Comparison of ENCODE assay signal across 8 cellular contexts in the genomic region with DNA sequence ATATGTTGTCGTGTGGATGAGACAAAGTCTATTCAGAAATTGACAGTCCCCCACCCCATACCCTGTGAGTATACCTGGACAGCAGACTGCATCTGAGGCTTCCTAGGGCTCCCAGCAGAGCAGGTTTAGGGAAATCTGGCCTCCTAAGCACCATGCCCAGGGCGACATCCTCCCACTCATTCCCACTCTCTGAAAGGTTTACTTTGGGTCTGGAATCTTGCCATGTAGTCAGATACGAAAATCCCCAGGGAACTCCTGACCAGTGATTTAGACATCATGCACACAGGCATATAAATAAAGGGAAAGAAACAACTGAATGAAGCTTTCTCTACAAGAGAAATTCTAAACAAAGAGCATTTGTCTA. TPM values are rescaled to one million over a fixed set of nuclear protein-coding genes. Genes with fewer than 3 reads are reported as not detected.
DNase-seq lines count a peak whose midpoint lies in the region; TF ChIP-seq lines count a peak whose summit lies in the region.

No MANE protein-coding gene starts in this region.

- H3K27ac ChIP-seq in esophagus muscularis mucosa (replicated peaks in 1 of 4) (no peak overlapping the region), neuronal stem cell (replicated peaks; ENCODE audit: low read length) (no peak overlapping the region)
- no peak overlapping the region for H3K27ac ChIP-seq in effector memory CD4-positive, alpha-beta T cell (ENCODE audit: insufficient read depth, low read length, poor library complexity, severe bottlenecking)

- H3K79me1 ChIP-seq in neuronal stem cell (ENCODE audit: low read depth, low read length) = no peaks in the 10 kb centered on the region

- H3K18ac ChIP-seq in neuronal stem cell (ENCODE audit: low read length) = no peak overlapping the region

- H3K23ac ChIP-seq in neuronal stem cell (ENCODE audit: low read depth, low read length, poor library complexity) = no peak overlapping the region

- H3K4me3 ChIP-seq in esophagus muscularis mucosa (peak overlapping the region; percentile 51 to 64 (median 54)), neuronal stem cell (ENCODE audit: low read length in 2 of 2) (peak overlapping the region in 1 of 2 donors; percentile 45)
- H3K4me3 ChIP-seq in effector memory CD4-positive, alpha-beta T cell (ENCODE audit: insufficient read depth, low read depth, low read length, poor library complexity, severe bottlenecking) = no peak overlapping the region

- no peak overlapping the region for H3K14ac ChIP-seq in neuronal stem cell (ENCODE audit: low read length)

- H4K8ac ChIP-seq in neuronal stem cell (ENCODE audit: low read depth, low read length) = no peak overlapping the region

- no peak overlapping the region for H2BK5ac ChIP-seq in neuronal stem cell (ENCODE audit: low read length)

- peak overlapping the region; percentile 93 for H2AFZ ChIP-seq in neuronal stem cell (ENCODE audit: low read length)

- H3K9ac ChIP-seq in neuronal stem cell (ENCODE audit: low read depth, low read length, poor library complexity) = no peak overlapping the region

- TF ChIP-seq POLR2A in esophagus muscularis mucosa (IDR thresholded peaks at IDR 0.05; ENCODE audit: low read depth) = no peak

- no peak for TF ChIP-seq CTCF in esophagus muscularis mucosa (IDR thresholded peaks at IDR 0.05)

- no peaks in the 10 kb centered on the region for H3K9me3 ChIP-seq in esophagus muscularis mucosa
- H3K9me3 ChIP-seq in neuronal stem cell (replicated peaks in 1 of 2; ENCODE audit: control insufficient read depth in 2 of 2, insufficient read depth in 1 of 2, low read depth in 1 of 2, low read length in 2 of 2) = no peaks in the 10 kb centered on the region
- no peaks in the 10 kb centered on the region for H3K9me3 ChIP-seq in effector memory CD4-positive, alpha-beta T cell (ENCODE audit: control insufficient read depth, low read length)

- H3K27me3 ChIP-seq in esophagus muscularis mucosa (peaks cover 0 to 52% (median 15%) of the 10 kb centered on the region in 4 donors), neuronal stem cell (ENCODE audit: control insufficient read depth in 3 of 3, insufficient read depth in 3 of 3, low read depth in 1 of 3, low read length in 3 of 3) (peaks cover 0 to 61% (median 17%) of the 10 kb centered on the region in 3 experiments)
- no peaks in the 10 kb centered on the region for H3K27me3 ChIP-seq in effector memory CD4-positive, alpha-beta T cell (replicated peaks; ENCODE audit: control insufficient read depth, insufficient read depth, low read length, poor library complexity, severe bottlenecking)

- H3K4ac ChIP-seq in neuronal stem cell (ENCODE audit: low read length) = no peak overlapping the region

- no peak for TF ChIP-seq EP300 in esophagus muscularis mucosa (IDR thresholded peaks at IDR 0.05)

- no peak overlapping the region for H2BK120ac ChIP-seq in neuronal stem cell (ENCODE audit: low read depth, low read length)

- WGBS in esophagus muscularis mucosa = 12% methylated on average over 3 of the region's 3 CpGs
- no CpG with 5 or more reads among the region's 3 CpGs for WGBS in neuronal stem cell (ENCODE audit: extremely low coverage in 2 of 2, insufficient read length in 2 of 2, insufficient replicate concordance in 1 of 2), 2 donors

- H2BK12ac ChIP-seq in neuronal stem cell (ENCODE audit: low read length) = no peak overlapping the region

- no peak overlapping the region for H2AK5ac ChIP-seq in neuronal stem cell (ENCODE audit: low read depth, low read length)

- intact Hi-C loops in esophagus muscularis mucosa (cut with DNase I) = no loop called here

- H4K91ac ChIP-seq in neuronal stem cell (ENCODE audit: low read depth, low read length, poor library complexity) = no peak overlapping the region

- H3K4me1 ChIP-seq in esophagus muscularis mucosa (peaks cover 0 to 18% (median 16%) of the 10 kb centered on the region in 4 donors), neuronal stem cell (ENCODE audit: control insufficient read depth in 2 of 2, insufficient read depth in 1 of 2, low read depth in 1 of 2, low read length in 2 of 2) (peaks cover 2 to 8% of the 10 kb centered on the region in 2 donors)
- no peaks in the 10 kb centered on the region for H3K4me1 ChIP-seq in effector memory CD4-positive, alpha-beta T cell (ENCODE audit: control insufficient read depth, insufficient read depth, low read length, poor library complexity, severe bottlenecking)

- no peak overlapping the region for H2BK15ac ChIP-seq in neuronal stem cell (ENCODE audit: low read length)

- peak; percentile 23 for DNase-seq in ELF-1 (ENCODE audit: low read depth, low spot score)
- peak; percentile 83 for DNase-seq in NCI-H748 (lab: John Stamatoyannopoulos, UW; ENCODE audit: unreplicated experiment)
- DNase-seq in esophagus muscularis mucosa (ENCODE audit: extremely low spot score) = peak; percentile 47
- DNase-seq in neuronal stem cell (ENCODE audit: low spot score) = no peak
- DNase-seq in foreskin melanocyte = no peak
- DNase-seq in CD1c-positive myeloid dendritic cell (ENCODE audit: extremely low spot score) = no peak
- no peak for DNase-seq in effector memory CD4-positive, alpha-beta T cell
- no peak for DNase-seq in NCI-H1694 treated with DMSO at 0.1 percent for 48 hours (lab: John Stamatoyannopoulos, UW)

- peak overlapping the region; percentile 94 for H3K4me2 ChIP-seq in neuronal stem cell (ENCODE audit: insufficient read depth, low read length, poor library complexity, severe bottlenecking)

- H3K36me3 ChIP-seq in esophagus muscularis mucosa (no peaks in the 10 kb centered on the region), neuronal stem cell (replicated peaks in 1 of 2; ENCODE audit: control insufficient read depth in 2 of 2, insufficient read depth in 2 of 2, low read length in 2 of 2) (no peaks in the 10 kb centered on the region)
- no peaks in the 10 kb centered on the region for H3K36me3 ChIP-seq in effector memory CD4-positive, alpha-beta T cell (ENCODE audit: control insufficient read depth, insufficient read depth, low read length)

RNA-seq across cellular contexts. Expression of a gene that starts 0.7 kb away (rescaled TPM):
- total RNA-seq in esophagus muscularis mucosa = under 1 TPM; 0.42 to 0.83 (median 0.54) TPM
- 0.32 TPM for polyA plus RNA-seq in neuronal stem cell (2013, experiment 1 of 2)
- 0.32 TPM for polyA plus RNA-seq in neuronal stem cell (2013, experiment 2 of 2)

RNA-seq across cellular contexts. Expression of a gene that starts 35.5 kb away (rescaled TPM):
- 10 to 100 TPM in 3 of 4 donors, 1 to 10 TPM in 1; 8.3 to 20.0 (median 13.8) TPM for total RNA-seq in esophagus muscularis mucosa
- polyA plus RNA-seq in neuronal stem cell (2013, experiment 1 of 2) = not detected
- polyA plus RNA-seq in neuronal stem cell (2013, experiment 2 of 2) = not detected

Comparison
In these comparisons a context has a peak if more than half of its experiments do, and no peak if none do; other contexts are left out.
1. DNase-seq: peak in ELF-1 (single experiment), NCI-H748 (single experiment) and esophagus muscularis mucosa (single experiment); none in neuronal stem cell (single experiment), foreskin melanocyte (single experiment), CD1c-positive myeloid dendritic cell (single experiment), effector memory CD4-positive, alpha-beta T cell (0 of 3) and NCI-H1694 treated with DMSO at 0.1 percent for 48 hours (single experiment).